ENCODE assay signal across 14 cellular contexts in genomic region chr1:95169544-95169943, GRCh38. TPM values are rescaled to one million over a fixed set of nuclear protein-coding genes. Genes with fewer than 3 reads are reported as not detected.
A peak's percentile ranks its signal among the peaks of the same experiment; 100 is the strongest.
DNase-seq lines count a peak whose midpoint lies in the region; ATAC-seq, FAIRE-seq and TF ChIP-seq lines count a peak whose summit lies in the region.
"Had no signal": no experiment of that assay in that cellular context is flagged by ENCODE, and none has a peak within 500 bp of the region (broad histone marks: within the 10 kb centered on the region; RNA-seq: fewer than 3 reads in every experiment).

No MANE protein-coding gene starts in this region.

- no peaks in the 10 kb centered on the region for H3K27me3 ChIP-seq in K562 (ENCODE audit: control insufficient read depth in 2 of 2, insufficient read depth in 2 of 2, low read length in 2 of 2)
- H3K27me3 ChIP-seq: vagina had no signal

- peak; percentile 96 for ATAC-seq in K562
- ATAC-seq in GM19455 (IDR thresholded peaks at IDR 0.05; ENCODE audit: unreplicated experiment), result no peak
- ATAC-seq in left ventricle myocardium superior, result no peak
- ATAC-seq: stimulated activated naive B cell treated with anti-CD40 and anti-IgM and Interleukin-4, amounts not matched to agents 10 μg/mL and 1 μg/mL and 100 μg/mL, for 72 hours had no signal

- peak; percentile 57 for FAIRE-seq in A204.1 (lab: Jason Lieb, UNC)
- FAIRE-seq in K562 (lab: Jason Lieb, UNC), result peak; percentile 90

- peaks cover 16% of the 10 kb centered on the region for H3K36me3 ChIP-seq in K562 (ENCODE audit: control insufficient read depth, insufficient read depth, low read length)
- H3K36me3 ChIP-seq: vagina had no signal

- BruUV-seq in K562 (replicated peaks; lab: Mats Ljungman, UMichigan), result no TSS peak

- no peak for TF ChIP-seq RAD21 in K562 (CRISPR knock-in tag; conservative IDR thresholded peaks at IDR 0.05 in 1 of 2, IDR thresholded peaks at IDR 0.05 in 1 of 2)

- 4% methylated on average over 2 of the region's 2 CpGs for WGBS in K562 (ENCODE audit: insufficient coverage, low coverage, missing lambda C conversion rate)

- H3K4me3 ChIP-seq in K562, result no peak overlapping the region
- H3K4me3 ChIP-seq: vagina had no signal

- CTCF ChIA-PET in K562 (lab: Yijun Ruan, JAX; ENCODE audit: low intra/inter-chr PET ratio), result interaction anchor here (0.7 kb wide), 1 partner anchor 138 kb away, joined by 3 read pairs; no protein-coding TSS in a partner anchor

- no peaks in the 10 kb centered on the region for H3K9me1 ChIP-seq in K562 (ENCODE audit: control insufficient read depth, insufficient read depth, low read length)

- H4K20me1 ChIP-seq in K562 (replicated peaks; ENCODE audit: control insufficient read depth, insufficient read depth, low read length), result no peaks in the 10 kb centered on the region

- H3K79me2 ChIP-seq in K562 (ENCODE audit: control insufficient read depth, insufficient read depth, low read length), result peaks cover 10% of the 10 kb centered on the region; the same call in 1 of the 3 replicates

- intact Hi-C loops in K562 (cut with micrococcal nuclease), result no loop called here
- intact Hi-C loops in left ventricle myocardium superior (cut with micrococcal nuclease), result no loop called here

- H3K4me2 ChIP-seq in K562 (ENCODE audit: insufficient read depth, low read length), result no peak overlapping the region; the same call in 1 of the 2 replicates

- POLR2A ChIA-PET in K562 (lab: Yijun Ruan, JAX), result interaction anchor here (2.5 kb wide), 1 partner anchor 10 kb away, joined by 14 read pairs; no protein-coding TSS in a partner anchor

- TF ChIP-seq POLR2A in K562 (conservative IDR thresholded peaks at IDR 0.05), result no peak

- in situ Hi-C loops in K562 (cut with MboI), result no loop called here

- H2AFZ ChIP-seq in K562 (ENCODE audit: low read depth, low read length), result peak overlapping the region; percentile 63; the same call in 1 of the 2 replicates

- peaks cover 20 to 26% of the 10 kb centered on the region in 2 experiments for H3K4me1 ChIP-seq in K562 (replicated peaks in 1 of 2; ENCODE audit: control insufficient read depth in 2 of 2, insufficient read depth in 2 of 2, low read length in 2 of 2)
- H3K4me1 ChIP-seq: vagina had no signal

- TF ChIP-seq EP300 in K562 (IDR thresholded peaks at IDR 0.05; ENCODE audit: low read length), result peak; percentile 91

- no peak for TF ChIP-seq CTCF in K562 (IDR thresholded peaks at IDR 0.05 in 2 of 3, conservative IDR thresholded peaks at IDR 0.05 in 1 of 3; ENCODE audit: insufficient read depth in 2 of 3, low read depth in 1 of 3, low read length in 3 of 3)

- peak overlapping the region in 1 of 2 experiments; percentile 67; a peak in 2 of 4 replicates for H3K9ac ChIP-seq in K562 (ENCODE audit: insufficient read depth in 1 of 2, low read depth in 2 of 2, low read length in 2 of 2)

- DNase-seq in HS-5 (ENCODE audit: low read depth), result peak; percentile 6
- DNase-seq in K562 (ENCODE audit: extremely low read depth in 1 of 4, low spot score in 3 of 4), result peak; percentile 47 to 88 (median 52)
- DNase-seq in kidney tubule cell (ENCODE audit: low spot score), result peak; percentile 92
- DNase-seq in hippocampal formation (lab: John Stamatoyannopoulos, UW), result no peak
- no peak for DNase-seq in stimulated activated CD4-positive, alpha-beta T cell treated with anti-CD3 and anti-CD28 coated beads, Interleukin-2, amount 100 ng/mL, for 24 hours
- DNase-seq in left ventricle myocardium superior, result no peak
- DNase-seq: activated T-cell treated with anti-CD3 and anti-CD28 coated beads, Interleukin-2, amount 50 U/mL, for 24 hours; NCI-H1417 treated with DMSO at 0.1 percent for 48 hours; NCI-H446; stimulated activated naive B cell treated with anti-CD40 and anti-IgM and Interleukin-4, amounts not matched to agents 10 μg/mL and 1 μg/mL and 100 μg/mL, for 72 hours had no signal

- H3K9me3 ChIP-seq in K562 (replicated peaks; ENCODE audit: control insufficient read depth, insufficient read depth, low read depth, low read length), result no peaks in the 10 kb centered on the region
- H3K9me3 ChIP-seq: vagina had no signal

- peak overlapping the region; percentile 89 for H3K27ac ChIP-seq in K562 (ENCODE audit: extremely low read depth, low read depth, low read length)
- H3K27ac ChIP-seq: vagina had no signal

TF ChIP-seq in K562, 482 proteins besides CTCF, POLR2A, EP300 and RAD21 (continues in another document):
- peak; percentile 60; the same call in 1 of the 2 replicates for TF ChIP-seq SMARCE1 (IDR thresholded peaks at IDR 0.05)
- TF ChIP-seq ZBTB11 (CRISPR knock-in tag; IDR thresholded peaks at IDR 0.05), result 0 out of 6 replicates have a peak, but pooled peaks of 1 of the 3 experiments have one; percentile 51
- TF ChIP-seq SMARCC2 (IDR thresholded peaks at IDR 0.05; ENCODE audit: low read depth), result peak; percentile 72
- TF ChIP-seq ELF1 (tag; IDR thresholded peaks at IDR 0.05), result no peak
- TF ChIP-seq TRIM24 (IDR thresholded peaks at IDR 0.05), result peak; percentile 69 to 74
- TF ChIP-seq ZNF384 (IDR thresholded peaks at IDR 0.05; ENCODE audit: low read depth, low read length), result peak; percentile 68
- peak; percentile 86 for TF ChIP-seq TAL1 (IDR thresholded peaks at IDR 0.05)
- TF ChIP-seq, protein P1, sequence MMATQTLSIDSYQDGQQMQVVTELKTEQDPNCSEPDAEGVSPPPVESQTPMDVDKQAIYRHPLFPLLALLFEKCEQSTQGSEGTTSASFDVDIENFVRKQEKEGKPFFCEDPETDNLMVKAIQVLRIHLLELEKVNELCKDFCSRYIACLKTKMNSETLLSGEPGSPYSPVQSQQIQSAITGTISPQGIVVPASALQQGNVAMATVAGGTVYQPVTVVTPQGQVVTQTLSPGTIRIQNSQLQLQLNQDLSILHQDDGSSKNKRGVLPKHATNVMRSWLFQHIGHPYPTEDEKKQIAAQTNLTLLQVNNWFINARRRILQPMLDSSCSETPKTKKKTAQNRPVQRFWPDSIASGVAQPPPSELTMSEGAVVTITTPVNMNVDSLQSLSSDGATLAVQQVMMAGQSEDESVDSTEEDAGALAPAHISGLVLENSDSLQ (IDR thresholded peaks at IDR 0.05), result no peak
- 0 out of 4 replicates have a peak, but pooled peaks of 1 of the 2 experiments have one; percentile 39 for TF ChIP-seq ZNF639 (CRISPR knock-in tag; conservative IDR thresholded peaks at IDR 0.05 in 1 of 2, IDR thresholded peaks at IDR 0.05 in 1 of 2)
- TF ChIP-seq CCNT2 (IDR thresholded peaks at IDR 0.05; ENCODE audit: borderline replicate concordance, extremely low read depth, insufficient read length, low read depth, low read length), result peak; percentile 38

RNA-seq across cellular contexts. Expression of gene TLCD4, which starts 52.4 kb away (rescaled TPM):
- total RNA-seq in K562 (2011; cell fraction: chromatin; rRNA removed; ENCODE audit: low replicate concordance), result 10.7 and 22.5 TPM in 2 replicates
- total RNA-seq in K562 (2011; cell fraction: nucleolus; rRNA removed), result 7.2 and 9.1 TPM in 2 replicates
- total RNA-seq in K562 (2011; cell fraction: nucleoplasm; rRNA removed), result 20.7 and 39.0 TPM in 2 replicates
- total RNA-seq in K562 (2014; rRNA removed) (7.6 and 10.3 TPM in 2 replicates), K562 (2014; rRNA removed; fragmentation: Illumina TruSeq; extraction: Trizol) (19.8 and 23.6 TPM in 2 replicates), K562 (2015; rRNA removed; fragmentation: Illumina TruSeq; extraction: Trizol) (6.8 and 7.5 TPM in 2 replicates), K562 (2021) (13.9 and 16.5 TPM in 2 replicates), left ventricle myocardium superior (59.6 TPM)
- polyA plus RNA-seq in K562 (2011; rRNA removed) (9.6 and 16.6 TPM in 2 replicates), K562 (2014; fragmentation: Illumina TruSeq; extraction: Trizol) (8.4 and 10.9 TPM in 2 replicates), K562 (2014; fragmentation: Nextera tagmentation; extraction: Ambion mirVana) (1 to 10 TPM; 3.5 to 5.0 TPM), K562 (2014; rRNA removed) (6.5 and 6.6 TPM in 2 replicates)
- polyA plus RNA-seq in K562 (2011; cell fraction: cytosol; rRNA removed), result 2.2 and 4.5 TPM in 2 replicates
- polyA plus RNA-seq in K562 (2011; cell fraction: nucleus; rRNA removed), result 2.3 and 2.7 TPM in 2 replicates
- 5.0 and 5.7 TPM in 2 replicates for polyA plus RNA-seq in K562 (2012)
- 26.5 and 41.8 TPM in 2 replicates for polyA minus RNA-seq in K562 (2011; rRNA and poly(A)+ RNA removed)
- polyA minus RNA-seq in K562 (2011; cell fraction: cytosol; rRNA and poly(A)+ RNA removed), result 8.3 and 10.7 TPM in 2 replicates
- 3.1 and 4.1 TPM in 2 replicates for polyA minus RNA-seq in K562 (2011; cell fraction: nucleus; rRNA and poly(A)+ RNA removed)
- total RNA-seq: OCI-LY7 had no signal

Comparison
In these comparisons a context has a peak if more than half of its experiments do, and no peak if none do; other contexts are left out.
1. DNase-seq: peak in HS-5 (single experiment), K562 (4 of 4) and kidney tubule cell (single experiment); none in hippocampal formation (0 of 2), stimulated activated CD4-positive, alpha-beta T cell treated with anti-CD3 and anti-CD28 coated beads, Interleukin-2, amount 100 ng/mL, for 24 hours (0 of 2) and left ventricle myocardium superior (single experiment).